In the genomic region with DNA sequence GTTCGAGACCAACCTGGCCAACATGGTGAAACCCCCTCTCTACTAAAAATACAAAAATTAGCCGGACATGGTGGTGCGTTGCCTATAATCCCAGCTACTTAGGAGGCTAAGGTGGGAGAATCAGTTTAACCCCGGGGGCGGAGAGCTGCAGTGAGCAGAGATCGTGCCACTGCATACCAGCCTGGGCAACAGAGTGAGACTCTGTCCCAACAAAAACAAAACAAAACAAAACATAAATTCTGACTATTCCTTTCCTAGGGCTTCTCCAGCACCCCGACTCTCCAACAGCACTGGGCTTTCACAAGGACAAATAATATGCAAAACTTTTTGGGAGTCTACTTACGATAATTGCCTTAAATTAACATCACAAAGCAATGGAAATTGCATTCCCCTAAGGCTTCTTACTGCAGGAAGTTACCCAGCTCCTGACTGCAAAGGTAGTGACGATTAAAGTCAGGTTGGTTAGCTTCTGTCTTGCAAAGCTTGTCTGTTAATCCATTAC, we compare ENCODE assay signal across 1 cellular context.
TF ChIP-seq lines count a peak whose summit lies in the region.

No MANE protein-coding gene starts in this region.

TF ChIP-seq in WTC11, 78 proteins besides CTCF, POLR2A, EP300 and RAD21 (continued from another document):
- TF ChIP-seq, protein P1, sequence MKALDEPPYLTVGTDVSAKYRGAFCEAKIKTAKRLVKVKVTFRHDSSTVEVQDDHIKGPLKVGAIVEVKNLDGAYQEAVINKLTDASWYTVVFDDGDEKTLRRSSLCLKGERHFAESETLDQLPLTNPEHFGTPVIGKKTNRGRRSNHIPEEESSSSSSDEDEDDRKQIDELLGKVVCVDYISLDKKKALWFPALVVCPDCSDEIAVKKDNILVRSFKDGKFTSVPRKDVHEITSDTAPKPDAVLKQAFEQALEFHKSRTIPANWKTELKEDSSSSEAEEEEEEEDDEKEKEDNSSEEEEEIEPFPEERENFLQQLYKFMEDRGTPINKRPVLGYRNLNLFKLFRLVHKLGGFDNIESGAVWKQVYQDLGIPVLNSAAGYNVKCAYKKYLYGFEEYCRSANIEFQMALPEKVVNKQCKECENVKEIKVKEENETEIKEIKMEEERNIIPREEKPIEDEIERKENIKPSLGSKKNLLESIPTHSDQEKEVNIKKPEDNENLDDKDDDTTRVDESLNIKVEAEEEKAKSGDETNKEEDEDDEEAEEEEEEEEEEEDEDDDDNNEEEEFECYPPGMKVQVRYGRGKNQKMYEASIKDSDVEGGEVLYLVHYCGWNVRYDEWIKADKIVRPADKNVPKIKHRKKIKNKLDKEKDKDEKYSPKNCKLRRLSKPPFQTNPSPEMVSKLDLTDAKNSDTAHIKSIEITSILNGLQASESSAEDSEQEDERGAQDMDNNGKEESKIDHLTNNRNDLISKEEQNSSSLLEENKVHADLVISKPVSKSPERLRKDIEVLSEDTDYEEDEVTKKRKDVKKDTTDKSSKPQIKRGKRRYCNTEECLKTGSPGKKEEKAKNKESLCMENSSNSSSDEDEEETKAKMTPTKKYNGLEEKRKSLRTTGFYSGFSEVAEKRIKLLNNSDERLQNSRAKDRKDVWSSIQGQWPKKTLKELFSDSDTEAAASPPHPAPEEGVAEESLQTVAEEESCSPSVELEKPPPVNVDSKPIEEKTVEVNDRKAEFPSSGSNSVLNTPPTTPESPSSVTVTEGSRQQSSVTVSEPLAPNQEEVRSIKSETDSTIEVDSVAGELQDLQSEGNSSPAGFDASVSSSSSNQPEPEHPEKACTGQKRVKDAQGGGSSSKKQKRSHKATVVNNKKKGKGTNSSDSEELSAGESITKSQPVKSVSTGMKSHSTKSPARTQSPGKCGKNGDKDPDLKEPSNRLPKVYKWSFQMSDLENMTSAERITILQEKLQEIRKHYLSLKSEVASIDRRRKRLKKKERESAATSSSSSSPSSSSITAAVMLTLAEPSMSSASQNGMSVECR (CRISPR knock-in tag; IDR thresholded peaks at IDR 0.05; ENCODE audit: borderline replicate concordance): no peak
